In genomic region chr1:89044970-89045695, GRCh38 we compare ENCODE assay signal across 16 cellular contexts.
"Had no signal": no experiment of that assay in that cellular context is flagged by ENCODE, and none has a peak within 500 bp of the region (broad histone marks: within the 10 kb centered on the region; RNA-seq: fewer than 3 reads in every experiment).

No MANE protein-coding gene starts in this region.

- H3K27ac ChIP-seq: epithelial cell of prostate, gastrocnemius medialis, lower lobe of right lung, neural progenitor cell had no signal

- H3K9me3 ChIP-seq: gastrocnemius medialis, lower lobe of right lung had no signal

- H3K27me3 ChIP-seq: gastrocnemius medialis, neural progenitor cell had no signal

- H3K27me3 Mint-ChIP-seq: activated CD4-positive, alpha-beta T cell treated with anti-CD3 and anti-CD28 coated beads, Interleukin-2, amount 10 ng/mL, durations not matched to agents 24 days and 14 days; dendritic cell treated with granulocyte-macrophage colony-stimulating factor and Interleukin-4, amounts not matched to agents 40 ng/mL and 50 ng/mL, for 4 days; stimulated activated memory B cell treated with anti-CD40 and anti-IgM and Interleukin-4, amounts not matched to agents 10 μg/mL and 1 μg/mL and 100 μg/mL, for 72 hours had no signal

- ATAC-seq: activated naive CD4-positive, alpha-beta T cell treated with anti-CD3 and anti-CD28 coated beads, Interleukin-2, amount 50 U/mL, for 72 hours; activated T-cell treated with anti-CD3 and anti-CD28 coated beads, Interleukin-2, amount 50 U/mL, for 72 hours; gastrocnemius medialis; lower lobe of right lung; stimulated activated memory B cell treated with anti-CD40 and anti-IgM and Interleukin-4, amounts not matched to agents 10 μg/mL and 1 μg/mL and 100 μg/mL, for 72 hours had no signal

- H3K9ac ChIP-seq: neural progenitor cell had no signal

- H3K4me1 Mint-ChIP-seq: neural progenitor cell had no signal

- H3K27ac Mint-ChIP-seq: activated CD4-positive, alpha-beta T cell treated with anti-CD3 and anti-CD28 coated beads, Interleukin-2, amount 10 ng/mL, durations not matched to agents 24 days and 14 days; activated naive CD4-positive, alpha-beta T cell treated with anti-CD3 and anti-CD28 coated beads, Interleukin-2, amount 50 U/mL, for 72 hours; activated T-cell treated with anti-CD3 and anti-CD28 coated beads, Interleukin-2, amount 50 U/mL, for 72 hours; dendritic cell treated with granulocyte-macrophage colony-stimulating factor and Interleukin-4, amounts not matched to agents 40 ng/mL and 50 ng/mL, for 4 days; neural progenitor cell; stimulated activated memory B cell treated with anti-CD40 and anti-IgM and Interleukin-4, amounts not matched to agents 10 μg/mL and 1 μg/mL and 100 μg/mL, for 72 hours; T-helper 2 cell treated with Interferon-gamma antibody and Interleukin-4, amounts not matched to agents 5 μg/mL and 100 μg/mL, for 36 hours had no signal

- H3K36me3 ChIP-seq: gastrocnemius medialis, lower lobe of right lung, neural progenitor cell had no signal

- DNase-seq: activated CD4-positive, alpha-beta T cell treated with anti-CD3 and anti-CD28 coated beads, Interleukin-2, amount 10 ng/mL, durations not matched to agents 24 days and 14 days; activated CD4-positive, CD25-positive, alpha-beta regulatory T cell; activated CD8-positive, alpha-beta memory T cell treated with anti-CD3 and anti-CD28 coated beads, Interleukin-2, amount 50 U/mL, for 48 hours; activated gamma-delta T cell; activated T-cell treated with anti-CD3 and anti-CD28 coated beads, Interleukin-2, amount 50 U/mL, for 72 hours; effector memory CD4-positive, alpha-beta T cell; gastrocnemius medialis; islet precursor cell; lower lobe of right lung; stimulated activated CD4-positive, alpha-beta T cell treated with anti-CD3 and anti-CD28 coated beads, Interleukin-2, amount 100 ng/mL, for 48 hours had no signal

- H3K4me3 Mint-ChIP-seq: activated CD4-positive, alpha-beta T cell treated with anti-CD3 and anti-CD28 coated beads, Interleukin-2, amount 10 ng/mL, durations not matched to agents 24 days and 14 days; activated T-cell treated with anti-CD3 and anti-CD28 coated beads, Interleukin-2, amount 50 U/mL, for 72 hours; dendritic cell treated with granulocyte-macrophage colony-stimulating factor and Interleukin-4, amounts not matched to agents 40 ng/mL and 50 ng/mL, for 4 days; neural progenitor cell; stimulated activated memory B cell treated with anti-CD40 and anti-IgM and Interleukin-4, amounts not matched to agents 10 μg/mL and 1 μg/mL and 100 μg/mL, for 72 hours; T-helper 2 cell treated with Interferon-gamma antibody and Interleukin-4, amounts not matched to agents 5 μg/mL and 100 μg/mL, for 36 hours had no signal

- H3K4me1 ChIP-seq: gastrocnemius medialis, lower lobe of right lung, neural progenitor cell had no signal

- H3K36me3 Mint-ChIP-seq: neural progenitor cell had no signal

- H3K4me3 ChIP-seq: gastrocnemius medialis, lower lobe of right lung, neural progenitor cell had no signal
